In the genomic region with DNA sequence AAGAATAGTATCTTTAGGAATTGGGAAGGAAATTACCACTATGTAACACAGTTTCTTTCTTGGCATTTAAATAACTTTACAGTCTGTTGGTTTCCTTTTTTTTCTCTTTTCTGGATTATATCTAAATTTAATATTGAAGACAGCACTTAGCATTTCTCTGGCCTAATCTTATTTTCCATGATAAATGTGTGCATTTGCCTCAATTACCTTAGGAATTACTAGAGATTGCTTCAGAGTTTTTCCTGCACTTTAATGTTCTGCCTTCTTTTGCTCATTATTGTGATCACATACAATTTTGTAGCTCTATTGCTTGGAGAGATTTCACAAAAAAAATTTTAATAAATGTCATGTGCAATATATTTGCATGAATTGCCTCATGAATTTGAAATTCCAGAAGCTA, we compare ENCODE assay signal across 18 cellular contexts. TPM values are rescaled to one million over a fixed set of nuclear protein-coding genes. Genes with fewer than 3 reads are reported as not detected.
DNase-seq lines count a peak whose midpoint lies in the region; ATAC-seq and TF ChIP-seq lines count a peak whose summit lies in the region.
"Had no signal": no experiment of that assay in that cellular context is flagged by ENCODE, and none has a peak within 500 bp of the region (broad histone marks: within the 10 kb centered on the region; RNA-seq: fewer than 3 reads in every experiment).

No MANE protein-coding gene starts in this region.

- no peak for ATAC-seq in upper lobe of left lung (ENCODE audit: low FRiP score in 2 of 2)
- ATAC-seq: A549; CD8-positive, alpha-beta T cell had no signal

- H3K4me1 ChIP-seq in SK-N-SH (ENCODE audit: control insufficient read depth in 1 of 2, insufficient read depth in 2 of 2, low read depth in 1 of 2, low read length in 1 of 2), result peaks cover 0 to 9% of the 10 kb centered on the region in 2 experiments; a peak in 2 of 4 replicates
- no peaks in the 10 kb centered on the region for H3K4me1 ChIP-seq in upper lobe of left lung
- H3K4me1 ChIP-seq: A549; BLaER1 treated with 17β-estradiol and CSF1 and Interleukin-3, amounts not matched to agents 10 nM and 100 nM; Caco-2 had no signal

- no peak for TF ChIP-seq CTCF in SK-N-SH (IDR thresholded peaks at IDR 0.05)
- no peak for TF ChIP-seq CTCF in upper lobe of left lung (IDR thresholded peaks at IDR 0.05)

- H3K4me3 ChIP-seq in SK-N-SH (ENCODE audit: low read depth in 2 of 2, low read length in 1 of 2) (no peak overlapping the region), upper lobe of left lung (no peak overlapping the region)
- H3K4me3 ChIP-seq: A549; BLaER1 treated with 17β-estradiol and CSF1 and Interleukin-3, amounts not matched to agents 10 nM and 100 nM had no signal

- no peaks in the 10 kb centered on the region for H3K27me3 ChIP-seq in SK-N-SH (ENCODE audit: insufficient read depth)
- no peaks in the 10 kb centered on the region for H3K27me3 ChIP-seq in upper lobe of left lung
- H3K27me3 ChIP-seq: BLaER1 treated with 17β-estradiol and CSF1 and Interleukin-3, amounts not matched to agents 10 nM and 100 nM had no signal

- no peak overlapping the region for H3K9ac ChIP-seq in SK-N-SH
- H3K9ac ChIP-seq: BLaER1 treated with 17β-estradiol and CSF1 and Interleukin-3, amounts not matched to agents 10 nM and 100 nM had no signal

- POLR2A ChIA-PET in SK-N-SH (lab: Yijun Ruan, JAX), result no interaction called here

- H3K36me3 ChIP-seq in SK-N-SH (replicated peaks in 1 of 2; ENCODE audit: control insufficient read depth in 1 of 2, insufficient read depth in 2 of 2, low read length in 1 of 2) (no peaks in the 10 kb centered on the region), upper lobe of left lung (no peaks in the 10 kb centered on the region)
- H3K36me3 ChIP-seq: BLaER1 treated with 17β-estradiol and CSF1 and Interleukin-3, amounts not matched to agents 10 nM and 100 nM had no signal

- H3K27ac ChIP-seq in SK-N-SH (ENCODE audit: low read depth in 2 of 2, low read length in 1 of 2), result peak overlapping the region in 1 of 2 experiments; percentile 73; a peak in 2 of 4 replicates
- H3K27ac ChIP-seq in upper lobe of left lung, result no peak overlapping the region
- H3K27ac ChIP-seq: 22Rv1; A549; BLaER1 treated with 17β-estradiol and CSF1 and Interleukin-3, amounts not matched to agents 10 nM and 100 nM; C4-2B had no signal

- H3K9me3 ChIP-seq in SK-N-SH, result no peaks in the 10 kb centered on the region
- H3K9me3 ChIP-seq in upper lobe of left lung, result no peaks in the 10 kb centered on the region
- H3K9me3 ChIP-seq: A549; BLaER1 treated with 17β-estradiol and CSF1 and Interleukin-3, amounts not matched to agents 10 nM and 100 nM; Caco-2 had no signal

- no peak for TF ChIP-seq POLR2A in upper lobe of left lung (IDR thresholded peaks at IDR 0.05)

- TF ChIP-seq EP300 in SK-N-SH (IDR thresholded peaks at IDR 0.05; ENCODE audit: borderline replicate concordance in 1 of 2, low read depth in 1 of 2, low read length in 1 of 2) (peak in 1 of 2 experiments; percentile 86; a peak in 2 of 4 replicates), upper lobe of left lung (IDR thresholded peaks at IDR 0.05) (no peak)

- CTCF ChIA-PET in SK-N-SH (lab: Yijun Ruan, JAX), result interaction anchor here (0.7 to 1.5 kb wide), 5 partner anchors 18 to 696 kb away, joined by 3 to 7 read pairs (median 3); no protein-coding TSS in a partner anchor

- no peak overlapping the region for H3K4me2 ChIP-seq in SK-N-SH
- H3K4me2 ChIP-seq: A549; BLaER1 treated with 17β-estradiol and CSF1 and Interleukin-3, amounts not matched to agents 10 nM and 100 nM had no signal

- no peaks in the 10 kb centered on the region for H3K9me2 ChIP-seq in SK-N-SH

- H3K79me2 ChIP-seq in SK-N-SH (ENCODE audit: insufficient read depth), result no peaks in the 10 kb centered on the region

- no peak for TF ChIP-seq RAD21 in SK-N-SH (IDR thresholded peaks at IDR 0.05; ENCODE audit: low read length)

- no peaks in the 10 kb centered on the region for H3F3A ChIP-seq in SK-N-SH (replicated peaks; ENCODE audit: insufficient read depth)

- no peak overlapping the region for H2AFZ ChIP-seq in SK-N-SH (ENCODE audit: low read depth)

- H4K20me1 ChIP-seq in SK-N-SH (ENCODE audit: insufficient read depth), result no peaks in the 10 kb centered on the region
- H4K20me1 ChIP-seq: BLaER1 treated with 17β-estradiol and CSF1 and Interleukin-3, amounts not matched to agents 10 nM and 100 nM had no signal

- peak; percentile 86 for DNase-seq in SK-N-DZ (ENCODE audit: low spot score)
- DNase-seq in SK-N-SH, result peak; percentile 30
- peak; percentile 4 for DNase-seq in left kidney (ENCODE audit: low read depth, low spot score)
- DNase-seq in stimulated activated naive CD4-positive, alpha-beta T cell (lab: John Stamatoyannopoulos, UW), result no peak
- no peak for DNase-seq in upper lobe of left lung
- DNase-seq: AML-193; Caco-2; Calu3; CD4-positive, alpha-beta T cell; CD8-positive, alpha-beta T cell; DMS79 treated with DMSO at 0.1 percent for 48 hours; GF-D8 had no signal

TF ChIP-seq in SK-N-SH, 30 proteins besides CTCF, POLR2A, EP300 and RAD21:
- TF ChIP-seq TEAD4 (IDR thresholded peaks at IDR 0.05; ENCODE audit: borderline replicate concordance, insufficient read depth) (0 out of 2 replicates have a peak, but pooled peaks have one; percentile 37), MXI1 (IDR thresholded peaks at IDR 0.05; ENCODE audit: low read depth, low read length) (no peak), IRF3 (IDR thresholded peaks at IDR 0.05; ENCODE audit: low read depth, low read length) (no peak), TCF12 (IDR thresholded peaks at IDR 0.05) (no peak), SIN3A (IDR thresholded peaks at IDR 0.05; ENCODE audit: borderline replicate concordance, low read depth, low read length) (no peak), FOXM1 (IDR thresholded peaks at IDR 0.05; ENCODE audit: low read depth) (no peak), RXRA (IDR thresholded peaks at IDR 0.05; ENCODE audit: borderline replicate concordance, low read depth) (no peak), GATA2 (CRISPR knock-in tag; IDR thresholded peaks at IDR 0.05) (peak; percentile 51; the same call in 1 of the 2 replicates), RCOR1 (IDR thresholded peaks at IDR 0.05; ENCODE audit: low read length) (peak; percentile 92)
- TF ChIP-seq, protein P1, sequence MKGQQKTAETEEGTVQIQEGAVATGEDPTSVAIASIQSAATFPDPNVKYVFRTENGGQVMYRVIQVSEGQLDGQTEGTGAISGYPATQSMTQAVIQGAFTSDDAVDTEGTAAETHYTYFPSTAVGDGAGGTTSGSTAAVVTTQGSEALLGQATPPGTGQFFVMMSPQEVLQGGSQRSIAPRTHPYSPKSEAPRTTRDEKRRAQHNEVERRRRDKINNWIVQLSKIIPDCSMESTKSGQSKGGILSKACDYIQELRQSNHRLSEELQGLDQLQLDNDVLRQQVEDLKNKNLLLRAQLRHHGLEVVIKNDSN (IDR thresholded peaks at IDR 0.05; ENCODE audit: borderline replicate concordance, low read depth), result no peak

RNA-seq across cellular contexts. Expression of gene DCT, which starts 25.1 kb away (rescaled TPM):
- polyA plus RNA-seq in SK-N-DZ (2014; cell fraction: cytosol; rRNA removed), result 1.3 and 1.4 TPM in 2 replicates
- polyA plus RNA-seq in SK-N-DZ (2014; cell fraction: nucleus; rRNA removed), result 2.1 and 2.6 TPM in 2 replicates
- 0.03 and 0.11 TPM in 2 replicates for polyA plus RNA-seq in SK-N-SH (2012; rRNA removed)
- 0.03 and 0.04 TPM in 2 replicates for polyA plus RNA-seq in SK-N-SH (2012; cell fraction: cytosol; rRNA removed)
- polyA plus RNA-seq in SK-N-SH (2012; cell fraction: nucleus; rRNA removed), result 0.06 and 0.18 TPM in 2 replicates
- 1 to 10 TPM in 1 of 6 donors, under 1 TPM in 2, not detected in 3; 0.07 to 4.2 (median 0.20) TPM for total RNA-seq in upper lobe of left lung
- total RNA-seq: A172, Caco-2, Calu3 had no signal
- polyA plus RNA-seq: BJ had no signal

Comparison
In these comparisons a context has a peak if more than half of its experiments do, and no peak if none do; other contexts are left out.
1. DNase-seq: peak in SK-N-DZ (single experiment), SK-N-SH (single experiment) and left kidney (single experiment); none in stimulated activated naive CD4-positive, alpha-beta T cell (0 of 6) and upper lobe of left lung (0 of 2).